In genomic region chr11:62621027-62621566, GRCh38 we compare ENCODE assay signal across 8 cellular contexts. TPM values are rescaled to one million over a fixed set of nuclear protein-coding genes. Genes with fewer than 3 reads are reported as not detected.
DNase-seq lines count a peak whose midpoint lies in the region; ATAC-seq and TF ChIP-seq lines count a peak whose summit lies in the region.

No MANE protein-coding gene starts in this region.

- H3K4me1 ChIP-seq in heart right ventricle (peaks cover 4 to 27% (median 21%) of the 10 kb centered on the region in 9 donors), mesendoderm (ENCODE audit: control insufficient read depth, low read depth, low read length) (peaks cover 2% of the 10 kb centered on the region), urinary bladder (ENCODE audit: insufficient read depth) (no peaks in the 10 kb centered on the region)

- H3K4me1 Mint-ChIP-seq in MCF 10A (ENCODE audit: insufficient read depth, unreplicated experiment), result peaks cover 12% of the 10 kb centered on the region

- peak overlapping the region; percentile 97 for H3K4me3 Mint-ChIP-seq in MCF 10A (ENCODE audit: unreplicated experiment)

- H3K9ac ChIP-seq in mesendoderm (ENCODE audit: low read length), result peak overlapping the region; percentile 98

- no peak overlapping the region for H2BK15ac ChIP-seq in mesendoderm (replicated peaks; ENCODE audit: low read depth)

- TF ChIP-seq CTCF in heart right ventricle (IDR thresholded peaks at IDR 0.05), result no peak
- TF ChIP-seq CTCF in MCF 10A (IDR thresholded peaks at IDR 0.05; ENCODE audit: unreplicated experiment), result no peak

- CTCF ChIA-PET in MCF 10A (lab: Yijun Ruan, JAX), result interaction anchor here (0.9 to 2.5 kb wide), 7 partner anchors 9 to 29 kb away, joined by 3 to 17 read pairs (median 7); partner anchors contain the start of genes EML3 and TUT1

- no peaks in the 10 kb centered on the region for H3K79me2 ChIP-seq in mesendoderm (ENCODE audit: control insufficient read depth, insufficient read depth, low read length)

- WGBS in heart right ventricle, 2 donors, result 31 to 34% methylated on average over 8 of the region's 8 CpGs
- WGBS in mesendoderm (ENCODE audit: extremely low coverage, insufficient coverage, low lambda C conversion rate), result no CpG with 5 or more reads among the region's 8 CpGs
- WGBS in urinary bladder, result 27% methylated on average over 8 of the region's 8 CpGs

- H3K27ac ChIP-seq in heart right ventricle (peak overlapping the region; percentile 44 to 95 (median 89)), mesendoderm (ENCODE audit: low read depth, low read length) (peak overlapping the region; percentile 85), urinary bladder (ENCODE audit: low read depth) (peak overlapping the region; percentile 81)

- peak overlapping the region; percentile 86 for H3K18ac ChIP-seq in mesendoderm (ENCODE audit: low read length)

- H3K27ac Mint-ChIP-seq in MCF 10A (ENCODE audit: low read depth, unreplicated experiment), result peak overlapping the region; percentile 92

- H3K36me3 ChIP-seq in heart right ventricle (peaks cover 0 to 42% (median 17%) of the 10 kb centered on the region in 9 donors), mesendoderm (ENCODE audit: control insufficient read depth, insufficient read depth, low read length) (peaks cover 12% of the 10 kb centered on the region), urinary bladder (ENCODE audit: insufficient read depth) (peaks cover under 1% of the 10 kb centered on the region)

- POLR2A ChIA-PET in MCF 10A (lab: Yijun Ruan, JAX), result interaction anchor here (0.5 to 7.3 kb wide), 36 partner anchors 11 to 1696 kb away, joined by 3 to 149 read pairs (median 5); partner anchors contain the start of genes AHNAK, C11orf98, CSKMT and EEF1G

- H3K79me1 ChIP-seq in mesendoderm (ENCODE audit: low read length), result no peaks in the 10 kb centered on the region

- BruUV-seq in MCF 10A (replicated peaks; lab: Mats Ljungman, UMichigan), result TSS peak; percentile 24

- no peaks in the 10 kb centered on the region for H3K9me3 ChIP-seq in heart right ventricle

- H3K27me3 Mint-ChIP-seq in MCF 10A (ENCODE audit: insufficient read depth, unreplicated experiment), result no peaks in the 10 kb centered on the region

- H3K9me3 Mint-ChIP-seq in MCF 10A (ENCODE audit: unreplicated experiment), result no peaks in the 10 kb centered on the region

- no peak overlapping the region for H3K23ac ChIP-seq in mesendoderm (ENCODE audit: low read length)

- H3K4me3 ChIP-seq in heart right ventricle (peak overlapping the region; percentile 50 to 92 (median 74)), mesendoderm (ENCODE audit: low read length) (peak overlapping the region; percentile 94), urinary bladder (ENCODE audit: low read depth, low read length) (peak overlapping the region; percentile 60)

- H3K4ac ChIP-seq in mesendoderm (ENCODE audit: low read depth, low read length), result peak overlapping the region; percentile 77

- intact Hi-C loops in heart right ventricle (cut with DNase I) (no loop called here), left ventricle myocardium superior (cut with micrococcal nuclease) (no loop called here), MCF 10A (cut with micrococcal nuclease) (loop anchor here (2.0 kb wide), 1 partner anchor 30 kb away; the partner anchor contains the start of gene TUT1)

- H4K5ac ChIP-seq in mesendoderm (ENCODE audit: low read length), result no peak overlapping the region

- H4K8ac ChIP-seq in mesendoderm (ENCODE audit: low read depth, low read length), result no peak overlapping the region

- ATAC-seq in heart right ventricle (no peak), left ventricle myocardium superior (no peak)

- H2BK5ac ChIP-seq in mesendoderm (ENCODE audit: low read length), result peak overlapping the region; percentile 56

- no peak overlapping the region for H2BK120ac ChIP-seq in mesendoderm (ENCODE audit: low read depth, low read length)

- H3K27me3 ChIP-seq in heart right ventricle (no peaks in the 10 kb centered on the region), mesendoderm (ENCODE audit: insufficient read depth, low read length, poor library complexity) (no peaks in the 10 kb centered on the region)

- H2AK5ac ChIP-seq in mesendoderm (ENCODE audit: low read length), result peak overlapping the region; percentile 7

- H3K56ac ChIP-seq in mesendoderm (ENCODE audit: low read length), result peak overlapping the region; percentile 96

- DNase-seq in heart right ventricle (no peak), left ventricle myocardium superior (no peak), MCF 10A (ENCODE audit: unreplicated experiment) (no peak), mesendoderm (no peak), superior temporal gyrus (ENCODE audit: extremely low spot score) (no peak), NCI-H146 (lab: John Stamatoyannopoulos, UW) (no peak), T1000 (lab: John Stamatoyannopoulos, UW) (no peak)

- peaks cover 54% of the 10 kb centered on the region for H3K36me3 Mint-ChIP-seq in MCF 10A (ENCODE audit: insufficient read depth, unreplicated experiment)

- H3K4me2 ChIP-seq in mesendoderm (ENCODE audit: low read length), result peak overlapping the region; percentile 53

RNA-seq across cellular contexts. Expression of gene B3GAT3, which starts 0.7 kb away (rescaled TPM):
- total RNA-seq in heart right ventricle (10 to 100 TPM in 7 of 10 donors, 1 to 10 TPM in 3; 6.8 to 20.7 (median 10.6) TPM), left ventricle myocardium superior (12.1 TPM), MCF 10A (2022) (40.1 and 42.4 TPM in 2 replicates), urinary bladder (9.7 TPM)
- polyA plus RNA-seq in heart right ventricle (10 to 100 TPM; 29.5 to 41.2 TPM), urinary bladder (37.7 TPM)
- 7.8 TPM for polyA plus RNA-seq in mesendoderm (2013, experiment 1 of 2)
- 7.7 TPM for polyA plus RNA-seq in mesendoderm (2013, experiment 2 of 2)

RNA-seq across cellular contexts. Expression of gene ROM1, which starts 8.0 kb away (rescaled TPM):
- 1 to 10 TPM in 8 of 10 donors, under 1 TPM in 2; 0.81 to 4.4 (median 1.8) TPM for total RNA-seq in heart right ventricle
- polyA plus RNA-seq in heart right ventricle, result 1 to 10 TPM; 5.3 to 6.6 TPM
- 1.7 TPM for total RNA-seq in left ventricle myocardium superior
- total RNA-seq in MCF 10A (2022), result 2.5 and 2.9 TPM in 2 replicates
- polyA plus RNA-seq in mesendoderm (2013, experiment 1 of 2), result 0.52 TPM
- 0.50 TPM for polyA plus RNA-seq in mesendoderm (2013, experiment 2 of 2)
- 1.3 TPM for total RNA-seq in urinary bladder
- polyA plus RNA-seq in urinary bladder, result 18.9 TPM

RNA-seq across cellular contexts. Expression of gene EML3, which starts 8.5 kb away (rescaled TPM):
- total RNA-seq in heart right ventricle (10 to 100 TPM in 8 of 10 donors, 1 to 10 TPM in 2; 7.7 to 27.2 (median 15.2) TPM), left ventricle myocardium superior (12.9 TPM), MCF 10A (2022) (33.9 and 43.7 TPM in 2 replicates), urinary bladder (12.9 TPM)
- polyA plus RNA-seq in heart right ventricle (10 to 100 TPM; 18.9 to 50.4 TPM), urinary bladder (47.7 TPM)
- polyA plus RNA-seq in mesendoderm (2013, experiment 1 of 2), result 11.9 TPM
- 12.2 TPM for polyA plus RNA-seq in mesendoderm (2013, experiment 2 of 2)

RNA-seq across cellular contexts. Expression of gene MTA2, which starts 19.4 kb away (rescaled TPM):
- total RNA-seq in heart right ventricle (10 to 100 TPM; 25.0 to 45.3 (median 29.8) TPM), left ventricle myocardium superior (33.1 TPM), MCF 10A (2022) (139 and 176 TPM in 2 replicates), urinary bladder (75.2 TPM)
- polyA plus RNA-seq in heart right ventricle (10 to 100 TPM; 22.1 to 35.3 TPM), urinary bladder (52.8 TPM)
- polyA plus RNA-seq in mesendoderm (2013, experiment 1 of 2), result 75.0 TPM
- 74.7 TPM for polyA plus RNA-seq in mesendoderm (2013, experiment 2 of 2)

RNA-seq across cellular contexts. Expression of gene GANAB, which starts 25.3 kb away (rescaled TPM):
- total RNA-seq in heart right ventricle (100 to 1,000 TPM in 3 of 10 donors, 10 to 100 TPM in 7; 84.0 to 148 (median 96.7) TPM), left ventricle myocardium superior (106 TPM), MCF 10A (2022) (364 and 374 TPM in 2 replicates), urinary bladder (93.9 TPM)
- polyA plus RNA-seq in heart right ventricle (10 to 100 TPM; 53.2 to 87.2 TPM), urinary bladder (152 TPM)
- 135 TPM for polyA plus RNA-seq in mesendoderm (2013, experiment 1 of 2)
- polyA plus RNA-seq in mesendoderm (2013, experiment 2 of 2), result 133 TPM
